Comparison of ENCODE assay signal across 22 cellular contexts in genomic region chr6:21613809-21614208, GRCh38.
"Had no signal": no experiment of that assay in that cellular context is flagged by ENCODE, and none has a peak within 500 bp of the region (broad histone marks: within the 10 kb centered on the region; RNA-seq: fewer than 3 reads in every experiment).

No MANE protein-coding gene starts in this region.

- H3K4me3 ChIP-seq: SJCRH30 had no signal

- H3K27ac ChIP-seq: SJCRH30 had no signal

- DNase-seq: activated CD4-positive, alpha-beta T cell treated with anti-CD3 and anti-CD28 coated beads for 48 hours; activated CD4-positive, alpha-beta T cell treated with anti-CD3 and anti-CD28 coated beads, Interleukin-2, amount 50 U/mL, for 4 hours; activated CD4-positive, CD25-positive, alpha-beta regulatory T cell treated with anti-CD3 and anti-CD28 coated beads, Interleukin-2, amount 50 U/mL, for 72 hours; activated CD8-positive, alpha-beta memory T cell treated with anti-CD3 and anti-CD28 coated beads, Interleukin-2, amount 10 ng/mL, durations not matched to agents 7 days and 5 days; activated effector memory CD4-positive, alpha-beta T cell treated with anti-CD3 and anti-CD28 coated beads, Interleukin-2, amount 50 U/mL, for 16 hours; activated naive CD4-positive, alpha-beta T cell treated with Interleukin-2 at 50 U/mL for 16 hours; activated T-cell treated with anti-CD3 and anti-CD28 coated beads, Interleukin-2, amount 50 U/mL, for 4 hours; amygdala; NCI-H1105; NCI-H1436; NCI-H1694 treated with DMSO at 0.1 percent for 48 hours; NCI-H2081; NCI-H446; NCI-H524 treated with DMSO at 0.1 percent for 48 hours; NCI-H82; RPMI8226; SJCRH30; SK-N-SH; T-helper 1 cell had no signal

- H3K9me2 ChIP-seq: SK-N-SH had no signal

- H3K9me3 ChIP-seq: SJCRH30, SK-N-SH had no signal

- H3K36me3 ChIP-seq: SJCRH30 had no signal

- H3K9ac ChIP-seq: SK-N-SH had no signal

- ATAC-seq: activated CD8-positive, alpha-beta memory T cell treated with anti-CD3 and anti-CD28 coated beads, Interleukin-2, amount 10 ng/mL, durations not matched to agents 7 days and 5 days; activated T-cell treated with anti-CD3 and anti-CD28 coated beads, Interleukin-2, amount 50 U/mL, for 4 hours; Right ventricle myocardium inferior; WTC11 had no signal

- H3K27me3 ChIP-seq: SJCRH30 had no signal

- H3K4me1 ChIP-seq: SJCRH30 had no signal

- FAIRE-seq: astrocyte had no signal

- H3K4me2 ChIP-seq: SK-N-SH had no signal
